1 cellular context compared by ENCODE assay signal in genomic region chr5:78974011-78974410, GRCh38.
TF ChIP-seq lines count a peak whose summit lies in the region.

No MANE protein-coding gene starts in this region.

TF ChIP-seq in endothelial cell of umbilical vein, 7 proteins besides CTCF, POLR2A, EP300 and RAD21 (continued from another document):
- TF ChIP-seq MAX (IDR thresholded peaks at IDR 0.05; ENCODE audit: insufficient read depth, insufficient read length): no peak
- no peak for TF ChIP-seq MYC (IDR thresholded peaks at IDR 0.05; ENCODE audit: low read depth, low read length)
- TF ChIP-seq EZH2 (IDR thresholded peaks at IDR 0.05; ENCODE audit: borderline replicate concordance, low read depth, low read length, severe bottlenecking): no peak
